Comparison of ENCODE assay signal across 17 cellular contexts in the genomic region with DNA sequence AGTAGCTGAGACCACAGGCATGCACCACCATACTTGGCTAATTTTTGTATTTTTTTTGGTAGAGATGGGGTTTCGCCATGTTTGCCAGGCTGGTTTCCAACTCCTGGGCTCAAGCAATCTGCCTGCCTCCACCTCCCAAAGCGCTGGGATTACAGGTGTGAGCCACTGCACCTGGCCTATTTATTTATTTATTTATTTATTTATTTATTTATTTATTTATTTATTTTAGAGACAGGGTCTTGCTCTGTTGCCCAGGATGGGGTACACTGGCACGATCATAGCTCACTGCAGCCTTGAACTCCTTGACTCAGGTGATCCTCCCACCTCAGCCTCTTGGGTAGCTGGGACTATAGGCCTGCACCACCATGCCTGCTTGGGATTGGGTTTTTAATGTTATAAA. TPM values are rescaled to one million over a fixed set of nuclear protein-coding genes. Genes with fewer than 3 reads are reported as not detected.
"Had no signal": no experiment of that assay in that cellular context is flagged by ENCODE, and none has a peak within 500 bp of the region (broad histone marks: within the 10 kb centered on the region; RNA-seq: fewer than 3 reads in every experiment).

No MANE protein-coding gene starts in this region.

RNA-seq across cellular contexts. Expression of a gene that starts 33.1 kb away (rescaled TPM):
- total RNA-seq: activated CD4-positive, alpha-beta memory T cell treated with anti-CD3 and anti-CD28 coated beads, Interleukin-2, amount 10 ng/mL, durations not matched to agents 7 days and 5 days; activated CD4-positive, alpha-beta T cell treated with anti-CD3 and anti-CD28 coated beads for 36 hours; activated CD4-positive, alpha-beta T cell treated with anti-CD3 and anti-CD28 coated beads, Interleukin-2, amount 10 ng/mL, durations not matched to agents 24 days and 14 days; activated T-cell treated with anti-CD3 and anti-CD28 coated beads, Interleukin-2, amount 50 U/mL, for 72 hours; astrocyte; bronchial epithelial cell; cardiac septum; chondrocyte; dermis blood vessel endothelial cell; endothelial cell of umbilical vein; esophagus squamous epithelium; fibroblast of lung; fibroblast of villous mesenchyme; gastroesophageal sphincter; glomerular endothelial cell had no signal
- polyA plus RNA-seq: adipose tissue, endothelial cell of umbilical vein, esophagus, fibroblast of lung had no signal
